In genomic region chr21:35063428-35064172, GRCh38 we compare ENCODE assay signal across 24 cellular contexts. TPM values are rescaled to one million over a fixed set of nuclear protein-coding genes. Genes with fewer than 3 reads are reported as not detected.
DNase-seq lines count a peak whose midpoint lies in the region; ATAC-seq, FAIRE-seq and TF ChIP-seq lines count a peak whose summit lies in the region.
"Had no signal": no experiment of that assay in that cellular context is flagged by ENCODE, and none has a peak within 500 bp of the region (broad histone marks: within the 10 kb centered on the region; RNA-seq: fewer than 3 reads in every experiment).

No MANE protein-coding gene starts in this region.

- FAIRE-seq in GM12892 (lab: Jason Lieb, UNC) (peak; percentile 42), HTR-8/SVneo (lab: Jason Lieb, UNC) (peak; percentile 69), GM19239 (lab: Jason Lieb, UNC) (no peak)

- intact Hi-C loops in mammary epithelial cell (cut with micrococcal nuclease) = loop anchor here (1.0 kb wide), 1 partner anchor 73 kb away; no protein-coding TSS in a partner anchor
- intact Hi-C loops in right lobe of liver (cut with DNase I) = no loop called here
- intact Hi-C loops in aorta (cut with DNase I) = no loop called here

- H2AFZ ChIP-seq in mammary epithelial cell (ENCODE audit: low read depth, low read length) = peak overlapping the region; percentile 64
- H2AFZ ChIP-seq: GM23248 had no signal

- no peak for TF ChIP-seq CTCF in mammary epithelial cell (conservative IDR thresholded peaks at IDR 0.05 in 1 of 2, IDR thresholded peaks at IDR 0.05 in 1 of 2; ENCODE audit: extremely low read depth in 1 of 2, insufficient read depth in 1 of 2, low read depth in 1 of 2, low read length in 2 of 2)
- no peak for TF ChIP-seq CTCF in right lobe of liver (IDR thresholded peaks at IDR 0.05)

- H3K27me3 Mint-ChIP-seq in stimulated activated memory B cell treated with anti-CD40 and anti-IgM and Interleukin-4, amounts not matched to agents 10 μg/mL and 1 μg/mL and 100 μg/mL, for 72 hours = peaks cover 21% of the 10 kb centered on the region

- CTCF ChIA-PET in mammary epithelial cell (lab: Charles Lee; ENCODE audit: low non-redundant PET) = no interaction called here

- H3K4me1 Mint-ChIP-seq in stimulated activated memory B cell treated with anti-CD40 and anti-IgM and Interleukin-4, amounts not matched to agents 10 μg/mL and 1 μg/mL and 100 μg/mL, for 72 hours = no peaks in the 10 kb centered on the region

- ATAC-seq in right lobe of liver = peak; percentile 74 to 95 (median 90)
- ATAC-seq in aorta (ENCODE audit: low FRiP score) = no peak
- no peak for ATAC-seq in stimulated activated memory B cell treated with anti-CD40 and anti-IgM and Interleukin-4, amounts not matched to agents 10 μg/mL and 1 μg/mL and 100 μg/mL, for 72 hours
- ATAC-seq: activated CD4-positive, CD25-positive, alpha-beta regulatory T cell treated with anti-CD3 and anti-CD28 coated beads, Interleukin-2, amount 50 U/mL, for 24 hours; heart right ventricle had no signal

- TF ChIP-seq POLR2A in GM12892 (IDR thresholded peaks at IDR 0.05; ENCODE audit: low read depth, low read length) = no peak
- TF ChIP-seq POLR2A in right lobe of liver (IDR thresholded peaks at IDR 0.05) = no peak

- H3K9me3 ChIP-seq in mammary epithelial cell (replicated peaks; ENCODE audit: insufficient read depth, low read length) (no peaks in the 10 kb centered on the region), right lobe of liver (no peaks in the 10 kb centered on the region), aorta (ENCODE audit: control insufficient read depth, low read length) (no peaks in the 10 kb centered on the region)
- H3K9me3 ChIP-seq: adrenal gland, heart right ventricle, thoracic aorta had no signal

- H3K4me3 ChIP-seq in mammary epithelial cell (replicated peaks in 1 of 3; ENCODE audit: insufficient read depth in 1 of 3, low read depth in 2 of 3, low read length in 3 of 3) (no peak overlapping the region), right lobe of liver (no peak overlapping the region), aorta (ENCODE audit: low read length in 2 of 2) (no peak overlapping the region)
- H3K4me3 ChIP-seq: adrenal gland, GM23248, heart right ventricle, SK-N-MC, thoracic aorta had no signal

- no peaks in the 10 kb centered on the region for H4K20me1 ChIP-seq in mammary epithelial cell (ENCODE audit: insufficient read depth, low read length)

- H3K9ac ChIP-seq in mammary epithelial cell (ENCODE audit: insufficient read depth, low read length) = peak overlapping the region; percentile 53
- H3K9ac ChIP-seq: GM23248 had no signal

- no peaks in the 10 kb centered on the region for H3K36me3 Mint-ChIP-seq in stimulated activated memory B cell treated with anti-CD40 and anti-IgM and Interleukin-4, amounts not matched to agents 10 μg/mL and 1 μg/mL and 100 μg/mL, for 72 hours
- H3K36me3 Mint-ChIP-seq: IgD-negative memory B cell had no signal

- no peaks in the 10 kb centered on the region for H3K79me2 ChIP-seq in mammary epithelial cell (ENCODE audit: insufficient read depth, low read length)

- peak overlapping the region; percentile 58 for H3K4me2 ChIP-seq in mammary epithelial cell (ENCODE audit: insufficient read depth, low read depth, low read length)

- H3K27ac Mint-ChIP-seq in stimulated activated memory B cell treated with anti-CD40 and anti-IgM and Interleukin-4, amounts not matched to agents 10 μg/mL and 1 μg/mL and 100 μg/mL, for 72 hours = no peak overlapping the region
- H3K27ac Mint-ChIP-seq: IgD-negative memory B cell; stimulated activated naive CD8-positive, alpha-beta T cell treated with anti-CD3 and anti-CD28 coated beads, Interleukin-15, Interleukin-2, amounts not matched to agents 100 ng/mL and 50 ng/mL, for 24 hours had no signal

- DNase-seq in GM12892 (ENCODE audit: insufficient read length) (no peak), HTR-8/SVneo (ENCODE audit: insufficient read length, low spot score) (no peak), mammary epithelial cell (peak; percentile 95), right lobe of liver (no peak), aorta (no peak), GM19239 (ENCODE audit: insufficient read length, low spot score) (no peak)
- no peak for DNase-seq in stimulated activated naive CD4-positive, alpha-beta T cell (lab: John Stamatoyannopoulos, UW)
- DNase-seq: activated gamma-delta T cell treated with Interleukin-2 at 50 U/mL for 16 hours, adrenal gland, brain microvascular endothelial cell, GM23248, heart right ventricle, kidney glomerular epithelial cell, NCI-H1092, NCI-H187, NCI-H69 had no signal

- no peak overlapping the region for H3K4me3 Mint-ChIP-seq in stimulated activated memory B cell treated with anti-CD40 and anti-IgM and Interleukin-4, amounts not matched to agents 10 μg/mL and 1 μg/mL and 100 μg/mL, for 72 hours
- H3K4me3 Mint-ChIP-seq: IgD-negative memory B cell; stimulated activated naive CD8-positive, alpha-beta T cell treated with anti-CD3 and anti-CD28 coated beads, Interleukin-15, Interleukin-2, amounts not matched to agents 100 ng/mL and 50 ng/mL, for 24 hours had no signal

- H3K27me3 ChIP-seq in mammary epithelial cell (ENCODE audit: insufficient read depth, low read length) (no peaks in the 10 kb centered on the region), right lobe of liver (no peaks in the 10 kb centered on the region), aorta (ENCODE audit: control insufficient read depth in 1 of 2, insufficient read depth in 2 of 2, low read length in 1 of 2) (no peaks in the 10 kb centered on the region)
- H3K27me3 ChIP-seq: adrenal gland, brain microvascular endothelial cell had no signal

- under 1% methylated on average over 6 of the region's 6 CpGs for WGBS in mammary epithelial cell (ENCODE audit: low coverage, missing lambda C conversion rate)
- WGBS in right lobe of liver (ENCODE audit: insufficient coverage, low coverage, low lambda C conversion rate, missing lambda C conversion rate) = 54% methylated on average over 6 of the region's 6 CpGs
- 84% methylated on average over 6 of the region's 6 CpGs for WGBS in aorta, 2 donors

- no peaks in the 10 kb centered on the region for H3K9me3 Mint-ChIP-seq in stimulated activated memory B cell treated with anti-CD40 and anti-IgM and Interleukin-4, amounts not matched to agents 10 μg/mL and 1 μg/mL and 100 μg/mL, for 72 hours
- H3K9me3 Mint-ChIP-seq: stimulated activated naive CD8-positive, alpha-beta T cell treated with anti-CD3 and anti-CD28 coated beads, Interleukin-15, Interleukin-2, amounts not matched to agents 100 ng/mL and 50 ng/mL, for 24 hours had no signal

- H3K27ac ChIP-seq in mammary epithelial cell (ENCODE audit: insufficient read depth, low read depth, low read length) (peak overlapping the region; percentile 76), right lobe of liver (no peak overlapping the region), aorta (ENCODE audit: low read depth in 1 of 2, low read length in 2 of 2) (no peak overlapping the region)
- H3K27ac ChIP-seq: adrenal gland, brain microvascular endothelial cell, C4-2B, GM23248, heart right ventricle, HL-60, SK-N-MC, thoracic aorta had no signal

- peaks cover 19% of the 10 kb centered on the region for H3K4me1 ChIP-seq in mammary epithelial cell (ENCODE audit: insufficient read depth, low read length)
- no peaks in the 10 kb centered on the region for H3K4me1 ChIP-seq in right lobe of liver
- H3K4me1 ChIP-seq in aorta (ENCODE audit: control insufficient read depth in 1 of 2, insufficient read depth in 2 of 2, low read length in 2 of 2) = no peaks in the 10 kb centered on the region
- H3K4me1 ChIP-seq: adrenal gland, heart right ventricle had no signal

- in situ Hi-C loops in mammary epithelial cell (cut with MboI; ENCODE audit: low sequenced_read_pairs in 2 of 2) = no loop called here

- H3K36me3 ChIP-seq in mammary epithelial cell (ENCODE audit: insufficient read depth, low read length) (no peaks in the 10 kb centered on the region), right lobe of liver (no peaks in the 10 kb centered on the region), aorta (ENCODE audit: control insufficient read depth in 1 of 2, insufficient read depth in 2 of 2, low read length in 1 of 2) (no peaks in the 10 kb centered on the region)
- H3K36me3 ChIP-seq: adrenal gland, brain microvascular endothelial cell, heart right ventricle, thoracic aorta had no signal

- dilution Hi-C loops in mammary epithelial cell (cut with HindIII; ENCODE audit: low sequenced_read_pairs) = no loop called here

- no TSS peak for BruUV-seq in mammary epithelial cell (replicated peaks; lab: Mats Ljungman, UMichigan)

RNA-seq across cellular contexts. Expression of gene RUNX1, which starts 14.5 kb away (rescaled TPM):
- polyA plus RNA-seq in GM12892 (2012; ENCODE audit: missing spikeins) = 9.1 TPM
- total RNA-seq in mammary epithelial cell (100 to 1,000 TPM; 126 to 133 TPM), right lobe of liver (10 to 100 TPM in 1 of 6 experiments, 1 to 10 TPM in 5; 2.9 to 18.3 (median 4.3) TPM), aorta (100 to 1,000 TPM in 1 of 2 donors, 10 to 100 TPM in 1; 58.2 to 128 TPM)
- polyA plus RNA-seq in mammary epithelial cell (45.8 TPM), aorta (1 to 10 TPM; 2.9 to 5.0 TPM)
- polyA minus RNA-seq in mammary epithelial cell = 102 TPM

Comparison
In these comparisons a context has a peak if more than half of its experiments do, and no peak if none do; other contexts are left out.
1. ATAC-seq: peak in right lobe of liver (4 of 4); none in aorta (single experiment) and stimulated activated memory B cell treated with anti-CD40 and anti-IgM and Interleukin-4, amounts not matched to agents 10 μg/mL and 1 μg/mL and 100 μg/mL, for 72 hours (single experiment).